1 cellular context compared by ENCODE assay signal in the genomic region with DNA sequence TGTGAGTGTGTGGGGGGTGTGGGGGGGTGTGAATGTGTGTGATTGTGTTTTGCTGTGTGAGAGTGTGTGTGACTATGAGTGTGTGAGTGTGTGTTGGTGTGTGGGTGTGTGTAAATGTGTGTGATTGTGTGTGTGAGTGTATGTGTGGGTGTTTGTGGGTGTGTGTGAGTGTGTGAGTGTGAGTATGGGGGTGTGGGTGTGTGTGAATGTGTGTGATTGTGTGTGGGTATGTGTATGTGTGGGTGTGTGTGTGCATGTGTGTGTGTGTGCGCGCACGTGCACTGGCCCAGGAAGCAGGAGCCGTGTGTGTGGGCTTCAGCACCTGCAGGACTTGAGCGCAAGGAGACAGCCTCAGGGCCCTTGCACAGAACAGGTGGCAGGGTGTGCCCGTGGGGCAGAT.
TF ChIP-seq lines count a peak whose summit lies in the region.
"Not testable (repeated sequence)": the region's sequence is repeated elsewhere in the genome, so short reads cannot be mapped to it uniquely, and the experiment has no call there.

No MANE protein-coding gene starts in this region.

TF ChIP-seq in K562, 482 proteins besides CTCF, POLR2A, EP300 and RAD21 (continues in another document):
- peak in 1 of 2 experiments; percentile 97; a peak in 1 of 4 replicates for TF ChIP-seq MCM7 (IDR thresholded peaks at IDR 0.05)
- TF ChIP-seq HDAC1 (IDR thresholded peaks at IDR 0.05), result peak in 1 of 2 experiments; percentile 90; a peak in 2 of 4 replicates
- TF ChIP-seq SMARCE1 (IDR thresholded peaks at IDR 0.05), result peak; percentile 53; the same call in 1 of the 2 replicates
- TF ChIP-seq TOE1 (IDR thresholded peaks at IDR 0.05; ENCODE audit: borderline replicate concordance), result peak; percentile 88; the same call in 1 of the 2 replicates
- TF ChIP-seq TOE1 (CRISPR knock-in tag; IDR thresholded peaks at IDR 0.05; ENCODE audit: borderline replicate concordance, low read depth); MYNN (CRISPR knock-in tag; IDR thresholded peaks at IDR 0.05): not testable (repeated sequence)
- peak; percentile 85; the same call in 1 of the 2 replicates for TF ChIP-seq PHF21A (IDR thresholded peaks at IDR 0.05; ENCODE audit: borderline replicate concordance, low read depth)
- peak; percentile 96 for TF ChIP-seq EGR1 (conservative IDR thresholded peaks at IDR 0.05)
- TF ChIP-seq AFF1 (IDR thresholded peaks at IDR 0.05; ENCODE audit: low read depth in 1 of 2, partially characterized antibody in 2 of 2), result peak in 1 of 2 experiments; percentile 55
- TF ChIP-seq MYNN (IDR thresholded peaks at IDR 0.05), result peak; percentile 99
- TF ChIP-seq DACH1 (IDR thresholded peaks at IDR 0.05; ENCODE audit: partially characterized antibody), result peak; percentile 55
- TF ChIP-seq, protein P1, sequence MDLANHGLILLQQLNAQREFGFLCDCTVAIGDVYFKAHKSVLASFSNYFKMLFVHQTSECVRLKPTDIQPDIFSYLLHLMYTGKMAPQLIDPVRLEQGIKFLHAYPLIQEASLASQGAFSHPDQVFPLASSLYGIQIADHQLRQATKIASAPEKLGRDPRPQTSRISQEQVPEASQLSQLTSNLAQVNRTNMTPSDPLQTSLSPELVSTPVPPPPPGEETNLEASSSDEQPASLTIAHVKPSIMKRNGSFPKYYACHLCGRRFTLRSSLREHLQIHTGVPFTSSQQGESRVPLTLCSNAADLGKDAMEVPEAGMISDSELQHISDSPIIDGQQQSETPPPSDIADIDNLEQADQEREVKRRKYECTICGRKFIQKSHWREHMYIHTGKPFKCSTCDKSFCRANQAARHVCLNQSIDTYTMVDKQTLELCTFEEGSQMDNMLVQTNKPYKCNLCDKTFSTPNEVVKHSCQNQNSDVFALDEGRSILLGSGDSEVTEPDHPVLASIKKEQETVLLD (IDR thresholded peaks at IDR 0.05), result peak; percentile 75; the same call in 1 of the 2 replicates
- peak; percentile 15; the same call in 1 of the 2 replicates for TF ChIP-seq CBFA2T2 (conservative IDR thresholded peaks at IDR 0.05)
- TF ChIP-seq LARP7 (IDR thresholded peaks at IDR 0.05), result peak; percentile 99; the same call in 1 of the 2 replicates
- TF ChIP-seq, protein P2, sequence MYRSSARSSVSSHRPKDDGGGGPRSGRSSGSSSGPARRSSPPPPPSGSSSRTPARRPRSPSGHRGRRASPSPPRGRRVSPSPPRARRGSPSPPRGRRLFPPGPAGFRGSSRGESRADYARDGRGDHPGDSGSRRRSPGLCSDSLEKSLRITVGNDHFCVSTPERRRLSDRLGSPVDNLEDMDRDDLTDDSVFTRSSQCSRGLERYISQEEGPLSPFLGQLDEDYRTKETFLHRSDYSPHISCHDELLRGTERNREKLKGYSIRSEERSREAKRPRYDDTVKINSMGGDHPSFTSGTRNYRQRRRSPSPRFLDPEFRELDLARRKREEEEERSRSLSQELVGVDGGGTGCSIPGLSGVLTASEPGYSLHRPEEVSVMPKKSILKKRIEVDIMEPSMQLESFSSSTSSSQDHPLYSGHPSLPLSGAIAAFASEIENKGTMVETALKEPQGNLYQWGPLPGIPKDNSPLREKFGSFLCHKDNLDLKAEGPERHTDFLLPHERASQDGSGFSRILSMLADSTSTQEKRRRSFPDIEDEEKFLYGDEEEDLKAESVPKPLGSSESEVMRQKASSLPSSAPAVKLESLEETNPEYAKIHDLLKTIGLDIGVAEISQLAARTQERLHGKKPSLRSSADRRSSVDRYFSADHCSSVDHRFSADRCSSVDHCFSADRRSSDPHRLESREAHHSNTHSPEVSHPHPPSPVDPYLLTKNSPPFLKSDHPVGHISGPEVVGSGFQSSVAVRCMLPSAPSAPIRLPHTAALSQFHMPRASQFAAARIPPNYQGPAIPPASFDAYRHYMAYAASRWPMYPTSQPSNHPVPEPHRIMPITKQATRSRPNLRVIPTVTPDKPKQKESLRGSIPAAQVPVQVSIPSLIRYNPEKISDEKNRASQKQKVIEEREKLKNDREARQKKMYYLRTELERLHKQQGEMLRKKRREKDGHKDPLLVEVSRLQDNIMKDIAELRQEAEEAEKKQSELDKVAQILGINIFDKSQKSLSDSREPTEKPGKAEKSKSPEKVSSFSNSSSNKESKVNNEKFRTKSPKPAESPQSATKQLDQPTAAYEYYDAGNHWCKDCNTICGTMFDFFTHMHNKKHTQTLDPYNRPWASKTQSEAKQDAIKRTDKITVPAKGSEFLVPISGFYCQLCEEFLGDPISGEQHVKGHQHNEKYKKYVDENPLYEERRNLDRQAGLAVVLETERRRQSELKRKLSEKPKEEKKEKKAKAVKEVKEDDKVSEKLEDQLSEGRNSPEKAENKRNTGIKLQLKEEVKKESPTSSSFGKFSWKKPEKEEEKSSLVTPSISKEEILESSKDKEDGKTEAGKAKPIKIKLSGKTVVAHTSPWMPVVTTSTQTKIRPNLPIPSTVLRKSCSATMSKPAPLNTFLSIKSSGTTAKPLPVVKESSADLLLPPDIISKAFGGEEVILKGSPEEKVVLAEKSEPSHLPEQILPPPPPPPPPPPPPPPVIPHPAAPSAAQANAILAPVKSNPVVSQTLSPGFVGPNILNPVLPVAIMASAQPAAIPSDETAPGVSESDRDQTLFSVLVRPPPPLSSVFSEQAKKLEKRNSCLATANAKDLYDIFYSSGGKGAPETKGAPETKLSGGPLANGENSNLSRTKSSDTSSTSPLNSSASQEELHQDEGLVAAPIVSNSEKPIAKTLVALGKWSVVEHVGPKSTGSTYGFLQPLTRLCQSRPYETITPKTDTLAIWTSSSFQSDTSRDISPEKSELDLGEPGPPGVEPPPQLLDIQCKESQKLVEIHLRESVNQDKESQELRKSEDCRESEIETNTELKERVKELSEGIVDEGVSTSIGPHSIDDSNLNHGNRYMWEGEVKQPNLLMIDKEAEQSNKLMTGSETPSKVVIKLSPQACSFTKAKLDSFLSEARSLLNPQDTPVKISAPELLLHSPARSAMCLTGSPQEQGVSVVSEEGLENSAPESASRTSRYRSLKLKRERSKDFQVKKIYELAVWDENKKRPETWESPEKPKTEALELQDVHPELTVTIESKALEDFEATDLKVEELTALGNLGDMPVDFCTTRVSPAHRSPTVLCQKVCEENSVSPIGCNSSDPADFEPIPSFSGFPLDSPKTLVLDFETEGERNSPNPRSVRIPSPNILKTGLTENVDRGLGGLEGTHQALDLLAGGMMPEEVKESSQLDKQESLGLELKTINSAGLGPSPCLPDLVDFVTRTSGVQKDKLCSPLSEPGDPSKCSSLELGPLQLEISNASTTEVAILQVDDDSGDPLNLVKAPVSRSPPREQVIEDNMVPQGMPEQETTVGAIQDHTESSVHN (IDR thresholded peaks at IDR 0.05; ENCODE audit: borderline replicate concordance in 1 of 2, low read depth in 1 of 2), result peak in 1 of 2 experiments; percentile 69; a peak in 2 of 4 replicates
- peak; percentile 6 for TF ChIP-seq PRDM10 (IDR thresholded peaks at IDR 0.05; ENCODE audit: partially characterized antibody)
- TF ChIP-seq MEF2D (tag; conservative IDR thresholded peaks at IDR 0.05; ENCODE audit: low read depth), result peak; percentile 88
- peak; percentile 84 for TF ChIP-seq PHF20 (IDR thresholded peaks at IDR 0.05; ENCODE audit: partially characterized antibody)
- TF ChIP-seq GATAD2A (IDR thresholded peaks at IDR 0.05), result peak; percentile 92; the same call in 1 of the 2 replicates
- TF ChIP-seq, protein P3, sequence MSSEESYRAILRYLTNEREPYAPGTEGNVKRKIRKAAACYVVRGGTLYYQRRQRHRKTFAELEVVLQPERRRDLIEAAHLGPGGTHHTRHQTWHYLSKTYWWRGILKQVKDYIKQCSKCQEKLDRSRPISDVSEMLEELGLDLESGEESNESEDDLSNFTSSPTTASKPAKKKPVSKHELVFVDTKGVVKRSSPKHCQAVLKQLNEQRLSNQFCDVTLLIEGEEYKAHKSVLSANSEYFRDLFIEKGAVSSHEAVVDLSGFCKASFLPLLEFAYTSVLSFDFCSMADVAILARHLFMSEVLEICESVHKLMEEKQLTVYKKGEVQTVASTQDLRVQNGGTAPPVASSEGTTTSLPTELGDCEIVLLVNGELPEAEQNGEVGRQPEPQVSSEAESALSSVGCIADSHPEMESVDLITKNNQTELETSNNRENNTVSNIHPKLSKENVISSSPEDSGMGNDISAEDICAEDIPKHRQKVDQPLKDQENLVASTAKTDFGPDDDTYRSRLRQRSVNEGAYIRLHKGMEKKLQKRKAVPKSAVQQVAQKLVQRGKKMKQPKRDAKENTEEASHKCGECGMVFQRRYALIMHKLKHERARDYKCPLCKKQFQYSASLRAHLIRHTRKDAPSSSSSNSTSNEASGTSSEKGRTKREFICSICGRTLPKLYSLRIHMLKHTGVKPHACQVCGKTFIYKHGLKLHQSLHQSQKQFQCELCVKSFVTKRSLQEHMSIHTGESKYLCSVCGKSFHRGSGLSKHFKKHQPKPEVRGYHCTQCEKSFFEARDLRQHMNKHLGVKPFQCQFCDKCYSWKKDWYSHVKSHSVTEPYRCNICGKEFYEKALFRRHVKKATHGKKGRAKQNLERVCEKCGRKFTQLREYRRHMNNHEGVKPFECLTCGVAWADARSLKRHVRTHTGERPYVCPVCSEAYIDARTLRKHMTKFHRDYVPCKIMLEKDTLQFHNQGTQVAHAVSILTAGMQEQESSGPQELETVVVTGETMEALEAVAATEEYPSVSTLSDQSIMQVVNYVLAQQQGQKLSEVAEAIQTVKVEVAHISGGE (CRISPR knock-in tag; IDR thresholded peaks at IDR 0.05), result peak in 1 of 3 experiments; percentile 40; a peak in 1 of 6 replicates
- TF ChIP-seq, protein P4, sequence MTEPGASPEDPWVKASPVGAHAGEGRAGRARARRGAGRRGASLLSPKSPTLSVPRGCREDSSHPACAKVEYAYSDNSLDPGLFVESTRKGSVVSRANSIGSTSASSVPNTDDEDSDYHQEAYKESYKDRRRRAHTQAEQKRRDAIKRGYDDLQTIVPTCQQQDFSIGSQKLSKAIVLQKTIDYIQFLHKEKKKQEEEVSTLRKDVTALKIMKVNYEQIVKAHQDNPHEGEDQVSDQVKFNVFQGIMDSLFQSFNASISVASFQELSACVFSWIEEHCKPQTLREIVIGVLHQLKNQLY (CRISPR knock-in tag; conservative IDR thresholded peaks at IDR 0.05), result peak in 1 of 2 experiments; percentile 85; a peak in 1 of 4 replicates
- peak; percentile 78 for TF ChIP-seq EHMT2 (IDR thresholded peaks at IDR 0.05)
- TF ChIP-seq NUFIP1 (IDR thresholded peaks at IDR 0.05; ENCODE audit: partially characterized antibody), result peak; percentile 79
- peak; percentile 91 to 96; a peak in 3 of 4 replicates for TF ChIP-seq MLLT1 (IDR thresholded peaks at IDR 0.05)
- TF ChIP-seq ARHGAP35 (IDR thresholded peaks at IDR 0.05; ENCODE audit: partially characterized antibody), result peak; percentile 82
